ENCODE assay signal across 1 cellular context in genomic region chr5:135398855-135399837, GRCh38.
TF ChIP-seq lines count a peak whose summit lies in the region.

Gene MACROH2A1 (minus strand): TSS chr5:135399231. CDS start chr5:135389093, 10,138 bp downstream.

TF ChIP-seq in K562, 482 proteins besides CTCF, POLR2A, EP300 and RAD21 (continued from another document and continues in another):
- TF ChIP-seq ZNF398 (CRISPR knock-in tag; IDR thresholded peaks at IDR 0.05): no peak
- peak; percentile 70 for TF ChIP-seq VEZF1 (CRISPR knock-in tag; IDR thresholded peaks at IDR 0.05)
- no peak for TF ChIP-seq SNRNP70 (optimal IDR thresholded peaks at IDR 0.05; ENCODE audit: low read depth, low read length)
- TF ChIP-seq HIVEP1 (CRISPR knock-in tag; IDR thresholded peaks at IDR 0.05): no peak
- peak; percentile 83 to 85; a peak in 3 of 4 replicates for TF ChIP-seq UBTF (IDR thresholded peaks at IDR 0.05; ENCODE audit: borderline replicate concordance in 1 of 2, low read depth in 2 of 2, low read length in 2 of 2)
- no peak for TF ChIP-seq PTRF (tag; IDR thresholded peaks at IDR 0.05)
- TF ChIP-seq TAF15 (IDR thresholded peaks at IDR 0.05; ENCODE audit: low read depth, low read length): no peak
- TF ChIP-seq FOXP1 (CRISPR knock-in tag; IDR thresholded peaks at IDR 0.05): peak; percentile 68; the same call in 1 of the 2 replicates
- TF ChIP-seq ZFPM2 (CRISPR knock-in tag; IDR thresholded peaks at IDR 0.05): no peak
- TF ChIP-seq EWSR1 (IDR thresholded peaks at IDR 0.05; ENCODE audit: borderline replicate concordance, low read depth, partially characterized antibody): no peak
- peak; percentile 80 for TF ChIP-seq MYC (IDR thresholded peaks at IDR 0.05; ENCODE audit: low read depth, low read length)
- no peak for TF ChIP-seq MYC (CRISPR knock-in tag; IDR thresholded peaks at IDR 0.05; ENCODE audit: borderline replicate concordance, low read depth)
- TF ChIP-seq CHD7 (IDR thresholded peaks at IDR 0.05; ENCODE audit: low read depth, low read length): no peak
- peak; percentile 74 for TF ChIP-seq CREB1 (IDR thresholded peaks at IDR 0.05)
- no peak for TF ChIP-seq CREB1 (CRISPR knock-in tag; IDR thresholded peaks at IDR 0.05)
- no peak for TF ChIP-seq HDAC2 (IDR thresholded peaks at IDR 0.05)
- TF ChIP-seq TCF3 (CRISPR knock-in tag; IDR thresholded peaks at IDR 0.05): no peak
- TF ChIP-seq USF1 (CRISPR knock-in tag; IDR thresholded peaks at IDR 0.05): no peak
- no peak for TF ChIP-seq GABPB2 (CRISPR knock-in tag; conservative IDR thresholded peaks at IDR 0.05)
- no peak for TF ChIP-seq AFF1 (IDR thresholded peaks at IDR 0.05; ENCODE audit: low read depth in 1 of 2, partially characterized antibody in 2 of 2)
- TF ChIP-seq ZNF23 (CRISPR knock-in tag; IDR thresholded peaks at IDR 0.05): no peak
- TF ChIP-seq ZNF583 (CRISPR knock-in tag; IDR thresholded peaks at IDR 0.05): peak; percentile 65; the same call in 1 of the 2 replicates
- no peak for TF ChIP-seq RFX1 (IDR thresholded peaks at IDR 0.05)
- TF ChIP-seq ZNF449 (CRISPR knock-in tag; IDR thresholded peaks at IDR 0.05): no peak
- peak; percentile 45 to 89 for TF ChIP-seq NONO (IDR thresholded peaks at IDR 0.05; ENCODE audit: low read depth in 2 of 2, low read length in 1 of 2)
- TF ChIP-seq SIN3B (IDR thresholded peaks at IDR 0.05; ENCODE audit: low read depth): peak; percentile 63; the same call in 1 of the 2 replicates
- TF ChIP-seq JUND (IDR thresholded peaks at IDR 0.05; ENCODE audit: borderline replicate concordance, low read depth, low read length): peak; percentile 38
- TF ChIP-seq JUND (tag; IDR thresholded peaks at IDR 0.05; ENCODE audit: borderline replicate concordance, low read depth, low read length): no peak; the same call in 2 of the 3 replicates
- peak; percentile 74 for TF ChIP-seq CCNT2 (IDR thresholded peaks at IDR 0.05; ENCODE audit: borderline replicate concordance, extremely low read depth, insufficient read length, low read depth, low read length)
- TF ChIP-seq MAZ (CRISPR knock-in tag; conservative IDR thresholded peaks at IDR 0.05 in 1 of 2, IDR thresholded peaks at IDR 0.05 in 1 of 2): peak in 1 of 2 experiments; percentile 77; a peak in 2 of 4 replicates
- no peak for TF ChIP-seq ZNF695 (CRISPR knock-in tag; IDR thresholded peaks at IDR 0.05)
- no peak; the same call in 1 of the 2 replicates for TF ChIP-seq KDM2B (CRISPR knock-in tag; IDR thresholded peaks at IDR 0.05)
